ENCODE assay signal across 24 cellular contexts in the genomic region with DNA sequence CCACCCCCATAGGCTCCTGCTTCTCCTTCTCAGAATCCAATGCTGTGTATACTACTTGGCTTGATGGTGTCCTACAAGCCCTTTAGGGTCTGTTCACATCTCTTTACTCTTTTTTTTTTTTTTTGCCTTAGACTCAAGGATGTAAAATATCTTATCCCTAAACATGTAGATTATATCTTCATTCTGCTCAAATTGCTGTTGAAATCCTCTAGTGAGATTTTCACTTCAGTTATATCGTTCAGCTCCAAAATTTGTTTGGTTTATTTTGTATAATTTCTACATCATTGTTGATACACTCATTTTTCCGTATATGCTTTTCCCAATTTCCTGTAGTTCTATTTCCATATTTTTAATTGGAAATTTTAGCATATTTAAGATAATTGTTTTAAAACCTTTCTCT.
"Had no signal": no experiment of that assay in that cellular context is flagged by ENCODE, and none has a peak within 500 bp of the region (broad histone marks: within the 10 kb centered on the region; RNA-seq: fewer than 3 reads in every experiment).

No MANE protein-coding gene starts in this region.

- H3K9me3 ChIP-seq: gastrocnemius medialis, left lung, lower lobe of right lung had no signal

- DNase-seq: dermis blood vessel endothelial cell; dorsolateral prefrontal cortex; effector CD4-positive, alpha-beta T cell; effector memory CD4-positive, alpha-beta T cell; erythroblast; esophagus squamous epithelium; foreskin fibroblast; foreskin melanocyte; gastrocnemius medialis; glutamatergic neuron; head of caudate nucleus; heart right ventricle; hippocampal formation; left cardiac atrium; left lung; left ventricle myocardium superior; lower lobe of right lung; mesendoderm; midbrain had no signal

- FAIRE-seq: colon, islet of Langerhans, keratinocyte had no signal

- H3K36me3 ChIP-seq: left lung had no signal

- H3K27me3 ChIP-seq: esophagus squamous epithelium, gastrocnemius medialis, heart right ventricle, left lung had no signal

- H3K4me3 ChIP-seq: coronary artery, dorsolateral prefrontal cortex, esophagus squamous epithelium, gastrocnemius medialis, heart right ventricle, left lung, lower lobe of right lung had no signal

- H3K27ac ChIP-seq: coronary artery, dorsolateral prefrontal cortex, gastrocnemius medialis, heart right ventricle, left lung, lower lobe of right lung had no signal

- ATAC-seq: esophagus mucosa, gastrocnemius medialis, heart right ventricle, left cardiac atrium, left lung, left ventricle myocardium superior, lower lobe of right lung had no signal
